In genomic region chr1:57704231-57704630, GRCh38 we compare ENCODE assay signal across 30 cellular contexts.
"Had no signal": no experiment of that assay in that cellular context is flagged by ENCODE, and none has a peak within 500 bp of the region (broad histone marks: within the 10 kb centered on the region; RNA-seq: fewer than 3 reads in every experiment).

No MANE protein-coding gene starts in this region.

- H3K27ac ChIP-seq: adrenal gland, ascending aorta, body of pancreas, brain microvascular endothelial cell, breast epithelium, cardiac muscle cell had no signal

- DNase-seq: activated effector memory CD4-positive, alpha-beta T cell treated with anti-CD3 and anti-CD28 coated beads, Interleukin-2, amount 50 U/mL, for 16 hours; activated effector memory CD4-positive, alpha-beta T cell treated with Interleukin-2 at 50 U/mL for 16 hours; activated gamma-delta T cell; activated gamma-delta T cell treated with Interleukin-2 at 50 U/mL for 16 hours; activated naive CD4-positive, alpha-beta T cell; activated naive CD4-positive, alpha-beta T cell treated with anti-CD3 and anti-CD28 coated beads for 36 hours; activated naive CD4-positive, alpha-beta T cell treated with anti-CD3 and anti-CD28 coated beads, Interleukin-2, amount 10 ng/mL, durations not matched to agents 7 days and 5 days; activated naive CD4-positive, alpha-beta T cell treated with anti-CD3 and anti-CD28 coated beads, Interleukin-2, amount 50 U/mL, for 16 hours; activated naive CD4-positive, alpha-beta T cell treated with Interleukin-2 at 50 U/mL for 16 hours; activated naive CD8-positive, alpha-beta T cell treated with anti-CD3 and anti-CD28 coated beads for 36 hours; activated naive CD8-positive, alpha-beta T cell treated with anti-CD3 and anti-CD28 coated beads, Interleukin-2, amount 10 ng/mL, durations not matched to agents 7 days and 5 days; activated naive CD8-positive, alpha-beta T cell treated with anti-CD3 and anti-CD28 coated beads, Interleukin-2, amount 50 U/mL, for 24 hours; activated T-cell treated with anti-CD3 and anti-CD28 coated beads, Interleukin-2, amount 50 U/mL, for 1 hour; activated T-cell treated with anti-CD3 and anti-CD28 coated beads, Interleukin-2, amount 50 U/mL, for 24 hours; activated T-cell treated with anti-CD3 and anti-CD28 coated beads, Interleukin-2, amount 50 U/mL, for 4 hours; activated T-cell treated with anti-CD3 and anti-CD28 coated beads, Interleukin-2, amount 50 U/mL, for 48 hours; activated T-cell treated with anti-CD3 and anti-CD28 coated beads, Interleukin-2, amount 50 U/mL, for 72 hours; adrenal gland; amniotic stem cell; amygdala; anterior cingulate cortex; aorta; body of pancreas; brain microvascular endothelial cell; caudate nucleus; central memory CD4-positive, alpha-beta T cell; cerebellar nuclear complex had no signal

- H3K27me3 ChIP-seq: adrenal gland, ascending aorta, brain microvascular endothelial cell, breast epithelium, cardiac muscle cell had no signal

- H3K4me1 ChIP-seq: adrenal gland, ascending aorta, body of pancreas, breast epithelium had no signal

- H3K9me3 ChIP-seq: adrenal gland, ascending aorta, body of pancreas, breast epithelium had no signal

- H3K36me3 ChIP-seq: adrenal gland, ascending aorta, brain microvascular endothelial cell, breast epithelium, cardiac muscle cell had no signal

- H3K4me3 ChIP-seq: adrenal gland, ascending aorta, body of pancreas, breast epithelium, cardiac muscle cell had no signal
